ENCODE assay signal across 8 cellular contexts in the genomic region with DNA sequence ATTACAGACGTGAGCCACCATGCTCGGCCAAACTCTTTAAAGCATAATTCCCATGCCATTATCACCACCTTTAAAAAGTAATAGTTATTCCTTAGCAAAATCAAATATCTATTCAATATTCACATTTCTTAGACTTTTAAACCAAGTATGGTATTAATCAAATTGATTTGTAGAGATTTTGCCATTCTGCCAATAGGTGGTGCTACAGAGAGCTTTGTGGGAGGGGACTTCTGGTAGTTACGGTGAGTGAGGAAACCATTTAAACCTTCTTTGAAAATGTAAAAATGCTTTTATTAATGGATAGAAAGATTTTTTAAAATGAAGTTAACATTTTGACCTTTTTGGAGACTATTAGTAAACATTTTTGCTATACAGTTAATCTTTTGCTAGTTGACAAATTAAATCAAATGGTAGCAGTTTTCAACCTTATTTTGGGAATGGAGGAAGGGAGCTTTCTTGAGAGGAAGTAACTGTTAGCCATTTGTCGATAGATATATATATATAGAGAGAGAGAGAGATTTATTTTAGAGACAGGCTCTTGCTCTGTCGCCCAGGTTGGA. TPM values are rescaled to one million over a fixed set of nuclear protein-coding genes. Genes with fewer than 3 reads are reported as not detected.
DNase-seq lines count a peak whose midpoint lies in the region; ATAC-seq and TF ChIP-seq lines count a peak whose summit lies in the region.

No MANE protein-coding gene starts in this region.

- TF ChIP-seq CTCF in SU-DHL-6 (IDR thresholded peaks at IDR 0.05; ENCODE audit: insufficient read depth, low read length, poor library complexity, severe bottlenecking) (peak; percentile 47), transverse colon (IDR thresholded peaks at IDR 0.05) (peak; percentile 47 to 49 (median 48))

- H3K4me3 ChIP-seq in SU-DHL-6 (ENCODE audit: insufficient read depth, low read length, poor library complexity, severe bottlenecking): no peak overlapping the region
- no peak overlapping the region for H3K4me3 ChIP-seq in transverse colon

- intact Hi-C loops in transverse colon (cut with DNase I; ENCODE audit: low total_unique reads): no loop called here

- H3K27me3 ChIP-seq in SU-DHL-6 (ENCODE audit: low read length) (no peaks in the 10 kb centered on the region), transverse colon (no peaks in the 10 kb centered on the region)

- peak; percentile 21 for DNase-seq in stimulated activated CD4-positive, alpha-beta T cell treated with anti-CD3 and anti-CD28 coated beads, Interleukin-15, amount 100 ng/mL, for 24 hours
- DNase-seq in stimulated activated CD4-positive, alpha-beta T cell treated with anti-CD3 and anti-CD28 coated beads, Interleukin-4, amount 100 ng/mL, for 1 hour: no peak
- DNase-seq in fibroblast of the conjunctiva (ENCODE audit: low read depth) (peak; percentile 16), transverse colon (no peak), NCI-H2029 (lab: John Stamatoyannopoulos, UW) (no peak), NCI-H1930 (lab: John Stamatoyannopoulos, UW) (no peak)

- H3K9me2 ChIP-seq in SU-DHL-6 (replicated peaks; ENCODE audit: insufficient read depth, low read length): no peaks in the 10 kb centered on the region

- no peaks in the 10 kb centered on the region for H3K9me3 ChIP-seq in SU-DHL-6 (ENCODE audit: insufficient read depth, low read length)
- no peaks in the 10 kb centered on the region for H3K9me3 ChIP-seq in transverse colon

- ATAC-seq in HG02938 (IDR thresholded peaks at IDR 0.05; ENCODE audit: unreplicated experiment): peak; percentile 80

- in situ Hi-C loops in transverse colon (cut with MboI; ENCODE audit: low pct_ligation_motif_present in 1 of 4, low pct_unique_long_range_greater_than_20kb in 1 of 4, low sequenced_read_pairs in 3 of 4): no loop called here

- H3K4me2 ChIP-seq in SU-DHL-6 (ENCODE audit: low read depth, low read length, poor library complexity, severe bottlenecking): no peak overlapping the region

- H3K4me1 ChIP-seq in transverse colon: no peaks in the 10 kb centered on the region

- no peak for TF ChIP-seq EP300 in transverse colon (IDR thresholded peaks at IDR 0.05; ENCODE audit: low read depth)

- H2AFZ ChIP-seq in SU-DHL-6 (ENCODE audit: low read depth, low read length, severe bottlenecking): no peak overlapping the region

- H3K79me2 ChIP-seq in SU-DHL-6 (ENCODE audit: insufficient read depth, low read length): no peaks in the 10 kb centered on the region

- H3K36me3 ChIP-seq in SU-DHL-6 (ENCODE audit: low read length) (peaks cover 41% of the 10 kb centered on the region), transverse colon (peaks cover 0 to 36% (median 18%) of the 10 kb centered on the region in 4 donors)

- no peaks in the 10 kb centered on the region for H3F3A ChIP-seq in SU-DHL-6 (ENCODE audit: insufficient read depth)

- H3K27ac ChIP-seq in SU-DHL-6 (ENCODE audit: low read depth, low read length) (no peak overlapping the region), transverse colon (no peak overlapping the region)

- no peak overlapping the region for H3K9ac ChIP-seq in SU-DHL-6 (ENCODE audit: low read length)

- 73 to 83% methylated on average over 5 of the region's 5 CpGs for WGBS in transverse colon (ENCODE audit: low coverage in 1 of 2), 2 donors

- H4K20me1 ChIP-seq in SU-DHL-6 (ENCODE audit: low read depth, low read length): no peaks in the 10 kb centered on the region

- no peak for TF ChIP-seq POLR2A in transverse colon (IDR thresholded peaks at IDR 0.05)

RNA-seq across cellular contexts. Expression of gene IARS2, which starts 19.3 kb away (rescaled TPM):
- total RNA-seq in transverse colon: 10 to 100 TPM; 46.2 to 87.0 (median 70.8) TPM

RNA-seq across cellular contexts. Expression of gene BPNT1, which starts 23.6 kb away (rescaled TPM):
- 10 to 100 TPM; 17.7 to 73.9 (median 45.7) TPM for total RNA-seq in transverse colon

Comparison
In these comparisons a context has a peak if more than half of its experiments do, and no peak if none do; other contexts are left out.
1. DNase-seq: peak in stimulated activated CD4-positive, alpha-beta T cell treated with anti-CD3 and anti-CD28 coated beads, Interleukin-15, amount 100 ng/mL, for 24 hours (single experiment) and fibroblast of the conjunctiva (single experiment); none in stimulated activated CD4-positive, alpha-beta T cell treated with anti-CD3 and anti-CD28 coated beads, Interleukin-4, amount 100 ng/mL, for 1 hour (single experiment), transverse colon (single experiment), NCI-H2029 (single experiment) and NCI-H1930 (0 of 2).